Comparison of ENCODE assay signal across 15 cellular contexts in the genomic region with DNA sequence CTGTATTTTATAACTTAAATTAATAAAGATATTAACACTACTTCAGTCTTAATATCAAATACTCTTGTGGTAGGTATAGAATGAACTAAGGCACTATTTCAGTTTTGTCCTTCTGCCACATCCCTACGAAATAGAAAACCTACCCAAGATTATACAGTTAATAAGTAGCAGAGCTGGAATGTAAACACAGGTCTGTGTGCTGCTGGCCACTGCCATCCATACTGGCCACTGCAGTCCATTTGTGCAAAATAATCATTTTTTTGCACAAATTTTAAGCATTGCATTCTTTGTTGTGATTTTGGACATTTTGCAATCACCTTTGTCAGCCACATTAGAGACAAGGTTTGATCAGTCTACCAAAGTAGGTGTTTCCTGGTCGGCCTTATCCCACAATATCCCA.
A peak's percentile ranks its signal among the peaks of the same experiment; 100 is the strongest.
DNase-seq lines count a peak whose midpoint lies in the region; ATAC-seq and TF ChIP-seq lines count a peak whose summit lies in the region.
"Had no signal": no experiment of that assay in that cellular context is flagged by ENCODE, and none has a peak within 500 bp of the region (broad histone marks: within the 10 kb centered on the region; RNA-seq: fewer than 3 reads in every experiment).

No MANE protein-coding gene starts in this region.

- in situ Hi-C loops in IMR-90 (cut with MboI; ENCODE audit: low sequenced_read_pairs): no loop called here

- peaks cover 16% of the 10 kb centered on the region for H3K27me3 Mint-ChIP-seq in activated CD4-positive, alpha-beta memory T cell treated with anti-CD3 and anti-CD28 coated beads, Interleukin-2, amount 10 ng/mL, durations not matched to agents 7 days and 5 days
- H3K27me3 Mint-ChIP-seq: CD4-positive, alpha-beta T cell had no signal

- no peaks in the 10 kb centered on the region for H3K27me3 ChIP-seq in IMR-90 (ENCODE audit: control insufficient read depth, insufficient read depth, low read length)
- no peaks in the 10 kb centered on the region for H3K27me3 ChIP-seq in hepatocyte
- no peaks in the 10 kb centered on the region for H3K27me3 ChIP-seq in mesenchymal stem cell (ENCODE audit: control insufficient read depth in 1 of 2, insufficient read depth in 1 of 2, low read length in 2 of 2)

- H3K9ac ChIP-seq in IMR-90 (ENCODE audit: low read depth, low read length) (no peak overlapping the region), mesenchymal stem cell (ENCODE audit: low read length) (no peak overlapping the region)
- H3K9ac ChIP-seq: KMS-11 had no signal

- no peak overlapping the region for H2BK12ac ChIP-seq in mesenchymal stem cell (ENCODE audit: low read length in 2 of 2)

- no peak overlapping the region for H2AK5ac ChIP-seq in IMR-90 (ENCODE audit: low read depth, low read length)
- H2AK5ac ChIP-seq in mesenchymal stem cell (ENCODE audit: low read length, severe bottlenecking): no peak overlapping the region

- H3K9me3 Mint-ChIP-seq in activated CD4-positive, alpha-beta memory T cell treated with anti-CD3 and anti-CD28 coated beads, Interleukin-2, amount 10 ng/mL, durations not matched to agents 7 days and 5 days: no peaks in the 10 kb centered on the region
- H3K9me3 Mint-ChIP-seq: CD4-positive, alpha-beta T cell; GM23338 had no signal

- no peak overlapping the region for H3K4ac ChIP-seq in IMR-90 (ENCODE audit: low read depth, low read length)
- no peak overlapping the region for H3K4ac ChIP-seq in mesenchymal stem cell (ENCODE audit: low read depth in 1 of 2, low read length in 2 of 2)

- H3K23ac ChIP-seq in IMR-90 (ENCODE audit: low read depth, low read length) (no peak overlapping the region), mesenchymal stem cell (ENCODE audit: low read length in 2 of 2) (no peak overlapping the region)

- H3K4me1 Mint-ChIP-seq in activated CD4-positive, alpha-beta memory T cell treated with anti-CD3 and anti-CD28 coated beads, Interleukin-2, amount 10 ng/mL, durations not matched to agents 7 days and 5 days: no peaks in the 10 kb centered on the region
- H3K4me1 Mint-ChIP-seq: GM23338 had no signal

- H2AK9ac ChIP-seq in IMR-90 (replicated peaks; ENCODE audit: low read depth, low read length, poor library complexity): no peak overlapping the region

- H3K9me3 ChIP-seq in IMR-90 (ENCODE audit: control insufficient read depth, insufficient read depth, low read length) (no peaks in the 10 kb centered on the region), hepatocyte (ENCODE audit: low read depth) (no peaks in the 10 kb centered on the region), mesenchymal stem cell (ENCODE audit: control insufficient read depth, low read length) (no peaks in the 10 kb centered on the region)
- H3K9me3 ChIP-seq: Caco-2 had no signal

- H4K91ac ChIP-seq in IMR-90 (ENCODE audit: insufficient read depth, low read depth, low read length): no peak overlapping the region
- no peak overlapping the region for H4K91ac ChIP-seq in mesenchymal stem cell (ENCODE audit: low read length)

- H3K4me3 ChIP-seq in IMR-90 (ENCODE audit: insufficient read depth, low read depth, low read length): no peak overlapping the region
- no peak overlapping the region for H3K4me3 ChIP-seq in hepatocyte
- no peak overlapping the region for H3K4me3 ChIP-seq in mesenchymal stem cell (ENCODE audit: insufficient read depth in 1 of 2, low read depth in 1 of 2, low read length in 2 of 2)
- H3K4me3 ChIP-seq: GM23338 had no signal

- H3K36me3 ChIP-seq in IMR-90 (ENCODE audit: control insufficient read depth, insufficient read depth, low read length) (no peaks in the 10 kb centered on the region), hepatocyte (replicated peaks; ENCODE audit: insufficient read depth, low read depth) (no peaks in the 10 kb centered on the region), mesenchymal stem cell (ENCODE audit: control insufficient read depth in 1 of 2, insufficient read depth in 2 of 2, low read depth in 1 of 2, low read length in 2 of 2) (no peaks in the 10 kb centered on the region)

- no peak overlapping the region for H2BK20ac ChIP-seq in IMR-90 (ENCODE audit: low read depth, low read length)

- H4K8ac ChIP-seq in IMR-90 (ENCODE audit: low read depth in 2 of 2, low read length in 2 of 2) (no peak overlapping the region), mesenchymal stem cell (ENCODE audit: low read length) (no peak overlapping the region)

- H3K4me2 ChIP-seq in IMR-90 (ENCODE audit: low read depth, low read length): no peak overlapping the region
- H3K4me2 ChIP-seq in hepatocyte: peak overlapping the region; percentile 13
- no peak overlapping the region for H3K4me2 ChIP-seq in mesenchymal stem cell (ENCODE audit: low read length, poor library complexity, severe bottlenecking)
- H3K4me2 ChIP-seq: GM23338, KMS-11 had no signal

- peaks cover 0 to 4% of the 10 kb centered on the region in 2 experiments; a peak in 1 of 4 replicates for H3K79me1 ChIP-seq in IMR-90 (ENCODE audit: low read depth in 1 of 2, low read length in 2 of 2)
- H3K79me1 ChIP-seq in mesenchymal stem cell (replicated peaks; ENCODE audit: low read length, poor library complexity, severe bottlenecking): peaks cover 6% of the 10 kb centered on the region

- no peak overlapping the region for H3K14ac ChIP-seq in IMR-90 (replicated peaks; ENCODE audit: low read depth, low read length)
- no peak overlapping the region for H3K14ac ChIP-seq in mesenchymal stem cell (ENCODE audit: low read length in 2 of 2)

- H3K18ac ChIP-seq in IMR-90 (ENCODE audit: low read depth, low read length) (no peak overlapping the region), mesenchymal stem cell (ENCODE audit: low read depth in 1 of 2, low read length in 2 of 2) (no peak overlapping the region)

- DNase-seq in IMR-90: no peak
- no peak for DNase-seq in hepatocyte (ENCODE audit: low spot score)
- no peak for DNase-seq in mesenchymal stem cell
- no peak for DNase-seq in GM03348 (ENCODE audit: low spot score)
- DNase-seq in cerebellar cortex (ENCODE audit: low spot score): no peak
- no peak for DNase-seq in activated CD4-positive, alpha-beta memory T cell treated with anti-CD3 and anti-CD28 coated beads, Interleukin-2, amount 10 ng/mL, durations not matched to agents 7 days and 5 days
- DNase-seq: AML-193; Caco-2; CD4-positive, alpha-beta T cell; GDM1; HCEC 1CT had no signal

- no peaks in the 10 kb centered on the region for H3K79me2 ChIP-seq in hepatocyte

- no CpG with 5 or more reads among the region's 2 CpGs for WGBS in IMR-90 (ENCODE audit: extremely low coverage in 2 of 2, insufficient read length in 1 of 2), 2 experiments
- 52% methylated on average over 2 of the region's 2 CpGs for whole genome bisulfite sequencing in hepatocyte (ENCODE audit: low lambda C conversion rate, missing lambda C conversion rate)
- WGBS in mesenchymal stem cell: 67% methylated on average over 1 of the region's 2 CpGs

- POLR2A ChIA-PET in IMR-90 (lab: Charles Lee; ENCODE audit: unreplicated experiment): no interaction called here
- POLR2A ChIA-PET in activated CD4-positive, alpha-beta memory T cell treated with anti-CD3 and anti-CD28 coated beads, Interleukin-2, amount 10 ng/mL, durations not matched to agents 7 days and 5 days (lab: Charles Lee): no interaction called here

- intact Hi-C loops in IMR-90 (cut with micrococcal nuclease): no loop called here

- H3K9me2 ChIP-seq in hepatocyte (replicated peaks; ENCODE audit: insufficient read depth): no peaks in the 10 kb centered on the region

- H2AFZ ChIP-seq in IMR-90 (replicated peaks; ENCODE audit: low read length, poor library complexity) (no peak overlapping the region), hepatocyte (no peak overlapping the region), mesenchymal stem cell (ENCODE audit: low read depth, low read length) (no peak overlapping the region)
- H2AFZ ChIP-seq: GM23338 had no signal

- H2BK5ac ChIP-seq in IMR-90 (ENCODE audit: low read depth, low read length, poor library complexity, severe bottlenecking) (no peak overlapping the region), mesenchymal stem cell (ENCODE audit: low read depth, low read length, poor library complexity, severe bottlenecking) (no peak overlapping the region)

- TF ChIP-seq CTCF in IMR-90 (conservative IDR thresholded peaks at IDR 0.05; ENCODE audit: low read depth, low read length) (no peak), hepatocyte (IDR thresholded peaks at IDR 0.05; ENCODE audit: poor library complexity) (no peak)

- ATAC-seq in IMR-90 (ENCODE audit: low read depth) (peak; percentile 77), HG03095 (IDR thresholded peaks at IDR 0.05; ENCODE audit: unreplicated experiment) (no peak)
- ATAC-seq: GM23338 had no signal

- BruUV-seq in IMR-90 (replicated peaks; lab: Mats Ljungman, UMichigan): no TSS peak

- no peaks in the 10 kb centered on the region for H3K36me3 Mint-ChIP-seq in activated CD4-positive, alpha-beta memory T cell treated with anti-CD3 and anti-CD28 coated beads, Interleukin-2, amount 10 ng/mL, durations not matched to agents 7 days and 5 days (ENCODE audit: low read depth)

- no peak overlapping the region for H3K27ac ChIP-seq in IMR-90 (ENCODE audit: insufficient read depth, low read length)
- peak overlapping the region; percentile 32 for H3K27ac ChIP-seq in hepatocyte
- peak overlapping the region; percentile 75 for H3K27ac ChIP-seq in mesenchymal stem cell (ENCODE audit: low read length, poor library complexity, severe bottlenecking)
- H3K27ac ChIP-seq: C4-2B, KMS-11 had no signal

- CTCF ChIA-PET in IMR-90 (lab: Yijun Ruan, JAX): no interaction called here
- CTCF ChIA-PET in activated CD4-positive, alpha-beta memory T cell treated with anti-CD3 and anti-CD28 coated beads, Interleukin-2, amount 10 ng/mL, durations not matched to agents 7 days and 5 days (lab: Charles Lee): interaction anchor here (2.1 kb wide), 1 partner anchor 28 kb away, joined by 9 read pairs; no protein-coding TSS in a partner anchor

- peaks cover 11% of the 10 kb centered on the region for H3K9me1 ChIP-seq in IMR-90 (ENCODE audit: insufficient read depth, low read length)

- dilution Hi-C loops in IMR-90 (cut with HindIII; ENCODE audit: low sequenced_read_pairs, unreplicated experiment): no loop called here

- no peak overlapping the region for H2BK15ac ChIP-seq in IMR-90 (ENCODE audit: low read depth, low read length)
- H2BK15ac ChIP-seq in mesenchymal stem cell (ENCODE audit: low read depth, poor library complexity, severe bottlenecking): no peak overlapping the region

- no peak for TF ChIP-seq POLR2A in IMR-90 (IDR thresholded peaks at IDR 0.05; ENCODE audit: low read depth, low read length)

- H4K20me1 ChIP-seq in IMR-90 (ENCODE audit: insufficient read depth, low read length) (no peaks in the 10 kb centered on the region), hepatocyte (ENCODE audit: insufficient read depth, poor library complexity, severe bottlenecking) (no peaks in the 10 kb centered on the region)

- no peak overlapping the region for H3K27ac Mint-ChIP-seq in activated CD4-positive, alpha-beta memory T cell treated with anti-CD3 and anti-CD28 coated beads, Interleukin-2, amount 10 ng/mL, durations not matched to agents 7 days and 5 days
- H3K27ac Mint-ChIP-seq: CD4-positive, alpha-beta T cell; GM23338 had no signal

- TF ChIP-seq RAD21 in IMR-90 (IDR thresholded peaks at IDR 0.05; ENCODE audit: low read length): no peak

- H4K5ac ChIP-seq in IMR-90 (ENCODE audit: low read depth, low read length): no peak overlapping the region

- H3K56ac ChIP-seq in IMR-90 (ENCODE audit: extremely low read depth, insufficient read depth, low read length): no peak overlapping the region

- peaks cover 7% of the 10 kb centered on the region for H3K4me1 ChIP-seq in IMR-90 (ENCODE audit: control insufficient read depth, insufficient read depth, low read length)
- peaks cover 29% of the 10 kb centered on the region for H3K4me1 ChIP-seq in hepatocyte (ENCODE audit: insufficient read depth)
- peaks cover 14% of the 10 kb centered on the region for H3K4me1 ChIP-seq in mesenchymal stem cell (ENCODE audit: control insufficient read depth, insufficient read depth, low read depth, low read length)

- H3K4me3 Mint-ChIP-seq in activated CD4-positive, alpha-beta memory T cell treated with anti-CD3 and anti-CD28 coated beads, Interleukin-2, amount 10 ng/mL, durations not matched to agents 7 days and 5 days: no peak overlapping the region
- H3K4me3 Mint-ChIP-seq: CD4-positive, alpha-beta T cell; GM23338 had no signal

- H2BK120ac ChIP-seq in IMR-90 (ENCODE audit: low read depth, low read length) (no peak overlapping the region), mesenchymal stem cell (ENCODE audit: low read depth, low read length) (no peak overlapping the region)
